Comparison of ENCODE assay signal across 15 cellular contexts in genomic region chr18:987325-988186, GRCh38.
A peak's percentile ranks its signal among the peaks of the same experiment; 100 is the strongest.
DNase-seq lines count a peak whose midpoint lies in the region; ATAC-seq, FAIRE-seq and TF ChIP-seq lines count a peak whose summit lies in the region.
"Had no signal": no experiment of that assay in that cellular context is flagged by ENCODE, and none has a peak within 500 bp of the region (broad histone marks: within the 10 kb centered on the region; RNA-seq: fewer than 3 reads in every experiment).

No MANE protein-coding gene starts in this region.

- H3K79me2 ChIP-seq in endothelial cell of umbilical vein (ENCODE audit: control insufficient read depth, insufficient read depth, low read length), result no peaks in the 10 kb centered on the region
- H3K79me2 ChIP-seq in osteoblast (ENCODE audit: insufficient read depth, low read length), result no peaks in the 10 kb centered on the region

- no peaks in the 10 kb centered on the region for H3K9me1 ChIP-seq in endothelial cell of umbilical vein (replicated peaks; ENCODE audit: control insufficient read depth, extremely low read depth, insufficient read depth, low read length)

- no TSS peak for BruUV-seq in endothelial cell of umbilical vein (replicated peaks; lab: Mats Ljungman, UMichigan)

- dilution Hi-C loops in endothelial cell of umbilical vein (cut with MboI; ENCODE audit: extremely low pct_ligation_motif_present, low sequenced_read_pairs), result no loop called here

- peak; percentile 45 for DNase-seq in EL
- DNase-seq in RPMI7951 (ENCODE audit: low read depth), result peak; percentile 65
- peak; percentile 90 for DNase-seq in endothelial cell of umbilical vein (ENCODE audit: low read depth, low spot score)
- DNase-seq in osteoblast (ENCODE audit: insufficient read length, low spot score, missing footprints), result peak; percentile 26
- no peak for DNase-seq in NCI-H510A treated with DMSO at 0.1 percent for 48 hours (lab: John Stamatoyannopoulos, UW)
- DNase-seq in activated CD4-positive, alpha-beta T cell treated with anti-CD3 and anti-CD28 coated beads for 1 hour, result no peak
- DNase-seq: activated CD4-positive, alpha-beta T cell treated with anti-CD3 and anti-CD28 coated beads for 36 hours; Kasumi-1; NCI-H2107; stimulated activated CD4-positive, alpha-beta T cell treated with anti-CD3 and anti-CD28 coated beads, Interleukin-2, amount 100 ng/mL, for 48 hours; stimulated activated naive B cell treated with anti-CD40 and anti-IgM and Interleukin-4, amounts not matched to agents 10 μg/mL and 1 μg/mL and 100 μg/mL, for 72 hours had no signal

- POLR2A ChIA-PET in endothelial cell of umbilical vein (lab: Charles Lee), result no interaction called here

- H2AFZ ChIP-seq in endothelial cell of umbilical vein (ENCODE audit: low read depth, low read length) (peak overlapping the region; percentile 40), osteoblast (ENCODE audit: low read length) (no peak overlapping the region)

- H3K9me3 ChIP-seq in endothelial cell of umbilical vein (replicated peaks; ENCODE audit: control insufficient read depth, insufficient read depth, low read length) (no peaks in the 10 kb centered on the region), osteoblast (ENCODE audit: low read depth, low read length) (no peaks in the 10 kb centered on the region)
- H3K9me3 ChIP-seq: prostate gland had no signal

- intact Hi-C loops in endothelial cell of umbilical vein (cut with micrococcal nuclease), result loop anchor here (1.0 kb wide), 1 partner anchor 15 kb away; no protein-coding TSS in a partner anchor

- peak overlapping the region; percentile 71 for H3K9ac ChIP-seq in endothelial cell of umbilical vein (replicated peaks; ENCODE audit: extremely low read depth, insufficient read depth, low read length)

- peak overlapping the region; percentile 83 for H3K4me2 ChIP-seq in endothelial cell of umbilical vein (ENCODE audit: insufficient read depth, low read length)
- H3K4me2 ChIP-seq in osteoblast (ENCODE audit: insufficient read depth, low read length), result no peak overlapping the region

- TF ChIP-seq POLR2A in endothelial cell of umbilical vein (IDR thresholded peaks at IDR 0.05; ENCODE audit: low read depth, low read length), result peak; percentile 34

- H3K27ac ChIP-seq in endothelial cell of umbilical vein (ENCODE audit: insufficient read depth, low read depth, low read length) (peak overlapping the region; percentile 65), osteoblast (ENCODE audit: low read depth, low read length) (peak overlapping the region; percentile 41)
- H3K27ac ChIP-seq: prostate gland had no signal

- TF ChIP-seq CTCF in endothelial cell of umbilical vein (IDR thresholded peaks at IDR 0.05; ENCODE audit: extremely low read depth in 1 of 2, insufficient read depth in 1 of 2, low read depth in 1 of 2, low read length in 2 of 2) (no peak), osteoblast (IDR thresholded peaks at IDR 0.05; ENCODE audit: extremely low read depth, low read depth, low read length) (no peak)

- H3K4me1 ChIP-seq in endothelial cell of umbilical vein (ENCODE audit: control insufficient read depth, extremely low read depth, insufficient read depth, low read length) (peaks cover 23% of the 10 kb centered on the region), osteoblast (ENCODE audit: insufficient read depth, low read length) (no peaks in the 10 kb centered on the region)
- H3K4me1 ChIP-seq: prostate gland had no signal

- no peak for ATAC-seq in HG03159 (IDR thresholded peaks at IDR 0.05; ENCODE audit: unreplicated experiment)
- ATAC-seq in HG03025 (IDR thresholded peaks at IDR 0.05; ENCODE audit: low FRiP score, unreplicated experiment), result no peak
- ATAC-seq: activated CD4-positive, alpha-beta T cell treated with anti-CD3 and anti-CD28 coated beads for 36 hours; stimulated activated naive B cell treated with anti-CD40 and anti-IgM and Interleukin-4, amounts not matched to agents 10 μg/mL and 1 μg/mL and 100 μg/mL, for 72 hours had no signal

- H4K20me1 ChIP-seq in endothelial cell of umbilical vein (replicated peaks; ENCODE audit: control insufficient read depth, extremely low read depth, insufficient read depth, low read length), result no peaks in the 10 kb centered on the region
- no peaks in the 10 kb centered on the region for H4K20me1 ChIP-seq in osteoblast (ENCODE audit: insufficient read depth, low read length)

- peak; percentile 90 for FAIRE-seq in endothelial cell of umbilical vein (lab: Jason Lieb, UNC)
- FAIRE-seq: G401.6 had no signal

- H3K27me3 ChIP-seq in endothelial cell of umbilical vein (ENCODE audit: control insufficient read depth in 2 of 2, insufficient read depth in 2 of 2, low read length in 2 of 2) (no peaks in the 10 kb centered on the region), osteoblast (ENCODE audit: insufficient read depth, low read length) (no peaks in the 10 kb centered on the region)

- CTCF ChIA-PET in endothelial cell of umbilical vein (lab: Charles Lee), result interaction anchor here (1.0 to 2.2 kb wide), 4 partner anchors 23 to 1117 kb away, joined by 3 to 21 read pairs (median 6); no protein-coding TSS in a partner anchor

- H3K4me3 ChIP-seq in endothelial cell of umbilical vein (replicated peaks in 1 of 3; ENCODE audit: insufficient read depth in 1 of 3, low read depth in 1 of 3, low read length in 3 of 3), result no peak overlapping the region
- no peak overlapping the region for H3K4me3 ChIP-seq in osteoblast (ENCODE audit: insufficient read depth, low read length)
- H3K4me3 ChIP-seq: prostate gland had no signal

- H3K36me3 ChIP-seq in endothelial cell of umbilical vein (ENCODE audit: control insufficient read depth in 2 of 2, extremely low read depth in 1 of 2, insufficient read depth in 2 of 2, low read length in 2 of 2) (no peaks in the 10 kb centered on the region), osteoblast (ENCODE audit: insufficient read depth, low read length) (no peaks in the 10 kb centered on the region)
- H3K36me3 ChIP-seq: prostate gland had no signal

TF ChIP-seq in endothelial cell of umbilical vein, 7 proteins besides CTCF, POLR2A, EP300 and RAD21:
- no peak for TF ChIP-seq MYC (IDR thresholded peaks at IDR 0.05; ENCODE audit: low read depth, low read length)
- no peak for TF ChIP-seq EZH2 (IDR thresholded peaks at IDR 0.05; ENCODE audit: borderline replicate concordance, low read depth, low read length, severe bottlenecking)
- peak; percentile 71 for TF ChIP-seq JUN (IDR thresholded peaks at IDR 0.05; ENCODE audit: borderline replicate concordance, insufficient read depth, insufficient read length, low read depth)
- peak; percentile 70 for TF ChIP-seq POLR2AphosphoS5 (IDR thresholded peaks at IDR 0.05; ENCODE audit: insufficient read depth, low read depth, low read length)
- peak; percentile 84 for TF ChIP-seq FOS (IDR thresholded peaks at IDR 0.05; ENCODE audit: borderline replicate concordance, insufficient read depth, low read length)
- TF ChIP-seq GATA2 (IDR thresholded peaks at IDR 0.05; ENCODE audit: insufficient read depth, insufficient read length, low read depth, low read length), result peak; percentile 91
- TF ChIP-seq MAX (IDR thresholded peaks at IDR 0.05; ENCODE audit: insufficient read depth, insufficient read length), result no peak

Comparison
In these comparisons a context has a peak if more than half of its experiments do, and no peak if none do; other contexts are left out.
1. DNase-seq: peak in EL (single experiment), RPMI7951 (single experiment), endothelial cell of umbilical vein (single experiment) and osteoblast (single experiment); none in NCI-H510A treated with DMSO at 0.1 percent for 48 hours (single experiment) and activated CD4-positive, alpha-beta T cell treated with anti-CD3 and anti-CD28 coated beads for 1 hour (single experiment).